Comparison of ENCODE assay signal across 8 cellular contexts in genomic region chr11:7512525-7513209, GRCh38.
DNase-seq lines count a peak whose midpoint lies in the region; ATAC-seq and TF ChIP-seq lines count a peak whose summit lies in the region.

No MANE protein-coding gene starts in this region.

- peak overlapping the region; percentile 84 to 98 for H3K4me3 ChIP-seq in muscle layer of colon (ENCODE audit: low read depth in 1 of 2, low read length in 2 of 2)

- H3K27me3 ChIP-seq in muscle layer of colon (ENCODE audit: control insufficient read depth in 1 of 2, insufficient read depth in 2 of 2, low read length in 2 of 2): no peaks in the 10 kb centered on the region

- no peaks in the 10 kb centered on the region for H3K9me3 ChIP-seq in muscle layer of colon (ENCODE audit: low read length)

- peaks cover 18% of the 10 kb centered on the region for H3K4me1 ChIP-seq in muscle layer of colon (ENCODE audit: insufficient read depth, low read length)

- DNase-seq in Ammon's horn (ENCODE audit: low spot score): peak; percentile 79
- no peak for DNase-seq in epithelial cell of prostate (ENCODE audit: low read depth, low spot score)
- DNase-seq in NCI-H1092 treated with DMSO at 0.1 percent for 48 hours (lab: John Stamatoyannopoulos, UW): no peak
- DNase-seq in NCI-H2029 treated with DMSO at 0.1 percent for 48 hours (lab: John Stamatoyannopoulos, UW): no peak

- H3K36me3 ChIP-seq in muscle layer of colon (ENCODE audit: insufficient read depth, low read length): no peaks in the 10 kb centered on the region

- ATAC-seq in GM18873 (IDR thresholded peaks at IDR 0.05; ENCODE audit: low FRiP score, unreplicated experiment) (peak; percentile 66), HG03066 (IDR thresholded peaks at IDR 0.05; ENCODE audit: low read depth, unreplicated experiment) (peak; percentile 73), SK-N-SH treated with all-trans-retinoic acid at 6 μM for 48 hours (peak; percentile 37)

- peak overlapping the region; percentile 47 for H3K9ac ChIP-seq in muscle layer of colon (ENCODE audit: low read length)

- H3K27ac ChIP-seq in epithelial cell of prostate: peak overlapping the region; percentile 62
- peak overlapping the region; percentile 74 for H3K27ac ChIP-seq in muscle layer of colon (ENCODE audit: low read depth, low read length)

TF ChIP-seq in SK-N-SH treated with all-trans-retinoic acid at 6 μM for 48 hours, 23 proteins besides CTCF, POLR2A, EP300 and RAD21:
- TF ChIP-seq ZNF8 (CRISPR knock-in tag; IDR thresholded peaks at IDR 0.05) (no peak), ESRRG (CRISPR knock-in tag; IDR thresholded peaks at IDR 0.05) (no peak), TOX (CRISPR knock-in tag; IDR thresholded peaks at IDR 0.05; ENCODE audit: borderline replicate concordance) (no peak), ARNTL (CRISPR knock-in tag; IDR thresholded peaks at IDR 0.05; ENCODE audit: borderline replicate concordance, low read depth) (no peak), CSRNP3 (CRISPR knock-in tag; IDR thresholded peaks at IDR 0.05) (no peak), GLIS3 (CRISPR knock-in tag; IDR thresholded peaks at IDR 0.05) (no peak), ZC3H10 (CRISPR knock-in tag; IDR thresholded peaks at IDR 0.05) (no peak), ZFP30 (CRISPR knock-in tag; IDR thresholded peaks at IDR 0.05) (no peak), RARB (CRISPR knock-in tag; IDR thresholded peaks at IDR 0.05) (no peak), CSDC2 (CRISPR knock-in tag; IDR thresholded peaks at IDR 0.05) (no peak), BACH2 (CRISPR knock-in tag; IDR thresholded peaks at IDR 0.05; ENCODE audit: borderline replicate concordance) (no peak), SNAI2 (CRISPR knock-in tag; IDR thresholded peaks at IDR 0.05) (no peak), ZNF565 (CRISPR knock-in tag; conservative IDR thresholded peaks at IDR 0.05; ENCODE audit: low read depth) (no peak), ZFP3 (CRISPR knock-in tag; IDR thresholded peaks at IDR 0.05) (no peak), ZNF70 (CRISPR knock-in tag; IDR thresholded peaks at IDR 0.05) (no peak), OSR1 (CRISPR knock-in tag; IDR thresholded peaks at IDR 0.05) (no peak), TCF4 (CRISPR knock-in tag; IDR thresholded peaks at IDR 0.05; ENCODE audit: borderline replicate concordance) (no peak), ISL1 (CRISPR knock-in tag; IDR thresholded peaks at IDR 0.05) (no peak), PATZ1 (CRISPR knock-in tag; IDR thresholded peaks at IDR 0.05; ENCODE audit: borderline replicate concordance) (no peak)
